10 cellular contexts compared by ENCODE assay signal in genomic region chr7:8436965-8437364, GRCh38. TPM values are rescaled to one million over a fixed set of nuclear protein-coding genes. Genes with fewer than 3 reads are reported as not detected.
DNase-seq lines count a peak whose midpoint lies in the region; ATAC-seq and TF ChIP-seq lines count a peak whose summit lies in the region.
"Had no signal": no experiment of that assay in that cellular context is flagged by ENCODE, and none has a peak within 500 bp of the region (broad histone marks: within the 10 kb centered on the region; RNA-seq: fewer than 3 reads in every experiment).

No MANE protein-coding gene starts in this region.

- H3K4me1 ChIP-seq in CD4-positive, CD25-positive, alpha-beta regulatory T cell (ENCODE audit: control insufficient read depth, insufficient read depth, low read length, poor library complexity, severe bottlenecking), result no peaks in the 10 kb centered on the region
- H3K4me1 ChIP-seq in mesendoderm (ENCODE audit: control insufficient read depth, low read depth, low read length) (peaks cover 4% of the 10 kb centered on the region), mesenchymal stem cell (ENCODE audit: control insufficient read depth, insufficient read depth, low read depth, low read length) (peaks cover 18% of the 10 kb centered on the region)

- H2BK15ac ChIP-seq in mesendoderm (replicated peaks; ENCODE audit: low read depth), result no peak overlapping the region
- H2BK15ac ChIP-seq in mesenchymal stem cell (ENCODE audit: low read depth, poor library complexity, severe bottlenecking), result no peak overlapping the region

- H3K4me1 Mint-ChIP-seq in CD4-positive, CD25-positive, alpha-beta regulatory T cell, result peaks cover 0 to 26% (median 9%) of the 10 kb centered on the region in 4 donors

- H4K8ac ChIP-seq in mesendoderm (ENCODE audit: low read depth, low read length), result no peak overlapping the region
- no peak overlapping the region for H4K8ac ChIP-seq in mesenchymal stem cell (ENCODE audit: low read length)

- no peak overlapping the region for H4K5ac ChIP-seq in mesendoderm (ENCODE audit: low read length)

- no peak overlapping the region for H3K4me3 ChIP-seq in CD4-positive, CD25-positive, alpha-beta regulatory T cell (ENCODE audit: low read depth, low read length)
- H3K4me3 ChIP-seq in astrocyte of the spinal cord (ENCODE audit: low read depth, low read length) (no peak overlapping the region), mesendoderm (ENCODE audit: low read length) (no peak overlapping the region), mesenchymal stem cell (ENCODE audit: insufficient read depth in 1 of 2, low read depth in 1 of 2, low read length in 2 of 2) (no peak overlapping the region)

- no peak overlapping the region for H4K91ac ChIP-seq in mesenchymal stem cell (ENCODE audit: low read length)

- H2BK12ac ChIP-seq in mesenchymal stem cell (ENCODE audit: low read length in 2 of 2), result no peak overlapping the region

- peak; percentile 70 for TF ChIP-seq CTCF in astrocyte of the spinal cord (IDR thresholded peaks at IDR 0.05; ENCODE audit: low read depth, low read length)

- peaks cover 64% of the 10 kb centered on the region for H3K27me3 ChIP-seq in CD4-positive, CD25-positive, alpha-beta regulatory T cell (ENCODE audit: control insufficient read depth, insufficient read depth, low read length)
- H3K27me3 ChIP-seq in mesendoderm (ENCODE audit: insufficient read depth, low read length, poor library complexity) (peaks cover 77% of the 10 kb centered on the region), mesenchymal stem cell (ENCODE audit: control insufficient read depth in 1 of 2, insufficient read depth in 1 of 2, low read length in 2 of 2) (peaks cover 73 to 95% of the 10 kb centered on the region in 2 experiments)

- no peak overlapping the region for H2AFZ ChIP-seq in mesenchymal stem cell (ENCODE audit: low read depth, low read length)

- H3K18ac ChIP-seq in mesendoderm (ENCODE audit: low read length), result no peak overlapping the region
- no peak overlapping the region for H3K18ac ChIP-seq in mesenchymal stem cell (ENCODE audit: low read depth in 1 of 2, low read length in 2 of 2)

- no peaks in the 10 kb centered on the region for H3K79me2 ChIP-seq in mesendoderm (ENCODE audit: control insufficient read depth, insufficient read depth, low read length)

- H3K4ac ChIP-seq in mesendoderm (ENCODE audit: low read depth, low read length), result no peak overlapping the region
- no peak overlapping the region for H3K4ac ChIP-seq in mesenchymal stem cell (ENCODE audit: low read depth in 1 of 2, low read length in 2 of 2)

- DNase-seq in CD4-positive, CD25-positive, alpha-beta regulatory T cell, result peak in 2 of 3 donors; percentile 19 to 55
- DNase-seq in NCI-H510A (lab: John Stamatoyannopoulos, UW) (peak; percentile 52), astrocyte of the spinal cord (ENCODE audit: low read depth, low spot score) (no peak), mesendoderm (peak; percentile 83), mesenchymal stem cell (no peak), NCI-H146 treated with DMSO at 0.1 percent for 48 hours (lab: John Stamatoyannopoulos, UW; ENCODE audit: unreplicated experiment) (no peak)

- peaks cover 3% of the 10 kb centered on the region for H3K36me3 Mint-ChIP-seq in CD4-positive, CD25-positive, alpha-beta regulatory T cell

- H3K14ac ChIP-seq in mesenchymal stem cell (ENCODE audit: low read length in 2 of 2), result no peak overlapping the region

- peaks cover 1 to 6% of the 10 kb centered on the region in 2 experiments for H3K9me3 ChIP-seq in CD4-positive, CD25-positive, alpha-beta regulatory T cell (ENCODE audit: control insufficient read depth in 2 of 2, low read length in 2 of 2)
- no peaks in the 10 kb centered on the region for H3K9me3 ChIP-seq in mesenchymal stem cell (ENCODE audit: control insufficient read depth, low read length)
- H3K9me3 ChIP-seq: neutrophil had no signal

- H2BK120ac ChIP-seq in mesendoderm (ENCODE audit: low read depth, low read length) (no peak overlapping the region), mesenchymal stem cell (ENCODE audit: low read depth, low read length) (no peak overlapping the region)

- H2AK5ac ChIP-seq in mesendoderm (ENCODE audit: low read length) (no peak overlapping the region), mesenchymal stem cell (ENCODE audit: low read length, severe bottlenecking) (no peak overlapping the region)

- H3K27ac Mint-ChIP-seq in CD4-positive, CD25-positive, alpha-beta regulatory T cell, result no peak overlapping the region

- no peak overlapping the region for H3K27ac ChIP-seq in CD4-positive, CD25-positive, alpha-beta regulatory T cell (ENCODE audit: insufficient read depth, low read length, poor library complexity, severe bottlenecking)
- no peak overlapping the region for H3K27ac ChIP-seq in mesendoderm (ENCODE audit: low read depth, low read length)
- no peak overlapping the region for H3K27ac ChIP-seq in mesenchymal stem cell (ENCODE audit: low read length, poor library complexity, severe bottlenecking)
- H3K27ac ChIP-seq: neutrophil had no signal

- H2BK5ac ChIP-seq in mesendoderm (ENCODE audit: low read length), result no peak overlapping the region
- no peak overlapping the region for H2BK5ac ChIP-seq in mesenchymal stem cell (ENCODE audit: low read depth, low read length, poor library complexity, severe bottlenecking)

- ATAC-seq in CD4-positive, CD25-positive, alpha-beta regulatory T cell (ENCODE audit: low read depth in 2 of 2), result no peak
- ATAC-seq in GM18519 (IDR thresholded peaks at IDR 0.05; ENCODE audit: low FRiP score, unreplicated experiment) (peak; percentile 78), HG02938 (IDR thresholded peaks at IDR 0.05; ENCODE audit: unreplicated experiment) (peak; percentile 65)

- H3K27me3 Mint-ChIP-seq in CD4-positive, CD25-positive, alpha-beta regulatory T cell, result peaks cover 88% of the 10 kb centered on the region

- H3K79me1 ChIP-seq in mesendoderm (ENCODE audit: low read length), result no peaks in the 10 kb centered on the region
- H3K79me1 ChIP-seq in mesenchymal stem cell (replicated peaks; ENCODE audit: low read length, poor library complexity, severe bottlenecking), result no peaks in the 10 kb centered on the region

- in situ Hi-C loops in astrocyte of the spinal cord (cut with HindIII; ENCODE audit: low sequenced_read_pairs), result no loop called here

- no peak overlapping the region for H3K56ac ChIP-seq in mesendoderm (ENCODE audit: low read length)

- no peak overlapping the region for H3K23ac ChIP-seq in mesendoderm (ENCODE audit: low read length)
- H3K23ac ChIP-seq in mesenchymal stem cell (ENCODE audit: low read length in 2 of 2), result no peak overlapping the region

- no peak overlapping the region for H3K4me2 ChIP-seq in mesendoderm (ENCODE audit: low read length)
- no peak overlapping the region for H3K4me2 ChIP-seq in mesenchymal stem cell (ENCODE audit: low read length, poor library complexity, severe bottlenecking)

- WGBS in mesendoderm (ENCODE audit: extremely low coverage, insufficient coverage, low lambda C conversion rate), result no CpG with 5 or more reads among the region's 15 CpGs
- under 1% methylated on average over 10 of the region's 15 CpGs for whole genome bisulfite sequencing in mesenchymal stem cell

- H3K9me3 Mint-ChIP-seq in CD4-positive, CD25-positive, alpha-beta regulatory T cell, result peaks cover 0 to 16% (median 0%) of the 10 kb centered on the region in 7 donors

- H3K9ac ChIP-seq in mesendoderm (ENCODE audit: low read length) (no peak overlapping the region), mesenchymal stem cell (ENCODE audit: low read length) (no peak overlapping the region)

- no peaks in the 10 kb centered on the region for H3K36me3 ChIP-seq in CD4-positive, CD25-positive, alpha-beta regulatory T cell (ENCODE audit: control insufficient read depth, insufficient read depth, low read length)
- H3K36me3 ChIP-seq in mesendoderm (ENCODE audit: control insufficient read depth, insufficient read depth, low read length), result no peaks in the 10 kb centered on the region
- no peaks in the 10 kb centered on the region for H3K36me3 ChIP-seq in mesenchymal stem cell (ENCODE audit: control insufficient read depth in 1 of 2, insufficient read depth in 2 of 2, low read depth in 1 of 2, low read length in 2 of 2)
- H3K36me3 ChIP-seq: neutrophil had no signal

- H3K4me3 Mint-ChIP-seq in CD4-positive, CD25-positive, alpha-beta regulatory T cell, result peak overlapping the region in 2 of 4 donors; percentile 28 to 45

RNA-seq across cellular contexts. Expression of gene NXPH1, which starts 3.6 kb away (rescaled TPM):
- total RNA-seq in CD4-positive, CD25-positive, alpha-beta regulatory T cell, result not detected
- not detected for polyA plus RNA-seq in CD4-positive, CD25-positive, alpha-beta regulatory T cell
- 0.11 TPM for polyA plus RNA-seq in mesendoderm (2013, experiment 1 of 2)
- 0.03 TPM for polyA plus RNA-seq in mesendoderm (2013, experiment 2 of 2)
- not detected for polyA plus RNA-seq in mesenchymal stem cell (2013, experiment 1 of 2)
- not detected for polyA plus RNA-seq in mesenchymal stem cell (2013, experiment 2 of 2)
- total RNA-seq: T-helper 2 cell treated with Interferon-gamma antibody and Interleukin-4, amounts not matched to agents 100 ng/mL and 5 ng/mL, for 36 hours had no signal

Comparison
In these comparisons a context has a peak if more than half of its experiments do, and no peak if none do; other contexts are left out.
1. ATAC-seq: peak in GM18519 (single experiment) and HG02938 (single experiment); none in CD4-positive, CD25-positive, alpha-beta regulatory T cell (0 of 2).
2. DNase-seq: peak in CD4-positive, CD25-positive, alpha-beta regulatory T cell (2 of 3), NCI-H510A (single experiment) and mesendoderm (single experiment); none in astrocyte of the spinal cord (single experiment), mesenchymal stem cell (single experiment) and NCI-H146 treated with DMSO at 0.1 percent for 48 hours (single experiment).